9 cellular contexts compared by ENCODE assay signal in the genomic region with DNA sequence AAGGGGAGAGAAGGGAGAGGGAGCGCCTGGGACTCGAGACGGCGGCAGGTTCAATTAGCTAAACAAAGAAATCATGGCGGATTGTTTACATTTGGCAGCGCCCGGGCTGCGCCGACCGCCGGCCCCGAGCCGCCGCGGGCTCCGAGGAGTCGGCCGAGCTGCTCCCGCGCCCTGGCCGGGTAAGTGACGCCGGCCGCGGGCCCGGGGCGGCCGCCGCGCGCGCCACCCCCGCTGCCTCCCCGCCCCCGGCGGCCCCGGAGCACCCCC.
DNase-seq lines count a peak whose midpoint lies in the region; ATAC-seq, FAIRE-seq and TF ChIP-seq lines count a peak whose summit lies in the region.
"Had no signal": no experiment of that assay in that cellular context is flagged by ENCODE, and none has a peak within 500 bp of the region (broad histone marks: within the 10 kb centered on the region; RNA-seq: fewer than 3 reads in every experiment).

No MANE protein-coding gene starts in this region.

- no peak overlapping the region for H2AK5ac ChIP-seq in H1 (ENCODE audit: low read depth, low read length)

- H3K56ac ChIP-seq in H1 (replicated peaks; ENCODE audit: insufficient read length, low read depth, low read length): no peak overlapping the region

- no peak for TF ChIP-seq EP300 in H1 (IDR thresholded peaks at IDR 0.05; ENCODE audit: borderline replicate concordance in 1 of 2, low read depth in 2 of 2, low read length in 2 of 2)

- H3K14ac ChIP-seq in H1 (ENCODE audit: insufficient read length): no peak overlapping the region

- H3K27me3 ChIP-seq in H1 (replicated peaks in 1 of 4; ENCODE audit: control insufficient read depth in 3 of 4, extremely low read depth in 1 of 4, insufficient read depth in 3 of 4, low read length in 3 of 4): no peaks in the 10 kb centered on the region
- no peaks in the 10 kb centered on the region for H3K27me3 ChIP-seq in pancreas

- H2BK20ac ChIP-seq in H1 (ENCODE audit: low read length): no peak overlapping the region

- peaks cover 3% of the 10 kb centered on the region; the same call in 1 of the 2 replicates for H3K4me1 ChIP-seq in HEK293 (ENCODE audit: control insufficient read depth, insufficient read depth, low read length)
- H3K4me1 ChIP-seq in H1 (replicated peaks in 1 of 4; ENCODE audit: control insufficient read depth in 3 of 4, insufficient read depth in 4 of 4, low read length in 3 of 4): peaks cover 0 to 11% (median 4%) of the 10 kb centered on the region in 4 experiments; a peak in 4 of 7 replicates
- H3K4me1 ChIP-seq in pancreas: peaks cover 0 to 6% (median 0%) of the 10 kb centered on the region in 3 donors

- no peak for TF ChIP-seq CTCF in HEK293 (tag by site-specific recombination; IDR thresholded peaks at IDR 0.05)
- no peak for TF ChIP-seq CTCF in H1 (IDR thresholded peaks at IDR 0.05; ENCODE audit: control extremely low read depth in 1 of 3, insufficient read depth in 1 of 3, low read depth in 1 of 3, low read length in 3 of 3)
- no peak for TF ChIP-seq CTCF in pancreas (IDR thresholded peaks at IDR 0.05)

- H3K18ac ChIP-seq in H1 (ENCODE audit: extremely low read depth, low read length): no peak overlapping the region

- no peak overlapping the region for H2BK120ac ChIP-seq in H1 (replicated peaks; ENCODE audit: low read depth, low read length)

- DNase-seq in DMS79 (lab: John Stamatoyannopoulos, UW) (peak; percentile 42), NCI-H774 (lab: John Stamatoyannopoulos, UW) (peak; percentile 40), H1 (ENCODE audit: low read depth in 1 of 2, low spot score in 2 of 2) (peak; percentile 38 to 66), pancreas (peak in 3 of 6 donors; percentile 8 to 62 (median 12))
- no peak for DNase-seq in stimulated activated CD4-positive, alpha-beta T cell treated with anti-CD3 and anti-CD28 coated beads, Interleukin-2, amount 100 ng/mL, for 48 hours

- no peaks in the 10 kb centered on the region for H3K36me3 ChIP-seq in HEK293 (ENCODE audit: control insufficient read depth in 2 of 2, insufficient read depth in 1 of 2, low read length in 2 of 2)
- no peaks in the 10 kb centered on the region for H3K36me3 ChIP-seq in H1 (ENCODE audit: control insufficient read depth in 2 of 4, insufficient read depth in 4 of 4, low read length in 3 of 4)
- H3K36me3 ChIP-seq in pancreas: no peaks in the 10 kb centered on the region
- H3K36me3 ChIP-seq: neutrophil had no signal

- ATAC-seq in pancreas (peak; percentile 40 to 72 (median 63)), HG03280 (IDR thresholded peaks at IDR 0.05; ENCODE audit: unreplicated experiment) (no peak), GM18858 (IDR thresholded peaks at IDR 0.05; ENCODE audit: unreplicated experiment) (no peak)

- no peak for TF ChIP-seq RAD21 in H1 (IDR thresholded peaks at IDR 0.05 in 1 of 2, conservative IDR thresholded peaks at IDR 0.05 in 1 of 2; ENCODE audit: low read depth in 2 of 2, low read length in 2 of 2)

- no CpG with 5 or more reads among the region's 37 CpGs for WGBS in H1 (ENCODE audit: extremely low coverage in 1 of 2, insufficient coverage in 1 of 2, insufficient read length in 1 of 2, insufficient replicate concordance in 2 of 2, low coverage in 1 of 2, low lambda C conversion rate in 2 of 2, missing lambda C conversion rate in 1 of 2), 2 experiments
- 1 to 3% methylated on average over 19 to 37 of the region's 37 CpGs for WGBS in pancreas, 2 donors

- no peak overlapping the region for H3K4ac ChIP-seq in H1 (replicated peaks; ENCODE audit: insufficient read length, low read depth, low read length)

- no peak overlapping the region for H3K23ac ChIP-seq in H1 (ENCODE audit: insufficient read length)

- peak overlapping the region; percentile 90 for H2BK5ac ChIP-seq in H1 (ENCODE audit: low read depth, low read length)

- peak overlapping the region; percentile 88 to 94 (median 92) for H3K9ac ChIP-seq in H1 (replicated peaks in 1 of 4; ENCODE audit: extremely low read depth in 1 of 4, low read depth in 3 of 4, low read length in 3 of 4)

- no peak for FAIRE-seq in H1 (lab: Jason Lieb, UNC)
- no peak for FAIRE-seq in pancreas (lab: Jason Lieb, UNC)

- intact Hi-C loops in pancreas (cut with DNase I): no loop called here

- H3K79me1 ChIP-seq in H1 (ENCODE audit: low read depth, low read length): no peaks in the 10 kb centered on the region

- CTCF ChIA-PET in HEK293 (lab: Yijun Ruan, JAX): no interaction called here
- CTCF ChIA-PET in H1 (lab: Charles Lee; ENCODE audit: partially characterized antibody): interaction anchor here (0.7 to 1.7 kb wide), 2 partner anchors 20 to 108 kb away, joined by 3 to 4 read pairs; no protein-coding TSS in a partner anchor

- H2AFZ ChIP-seq in H1 (ENCODE audit: low read length): no peak overlapping the region

- H4K20me1 ChIP-seq in H1 (replicated peaks in 1 of 2; ENCODE audit: control insufficient read depth in 1 of 2, insufficient read depth in 2 of 2, low read length in 2 of 2): no peaks in the 10 kb centered on the region

- peak overlapping the region; percentile 81 to 94 for H3K4me2 ChIP-seq in H1 (ENCODE audit: insufficient read depth in 1 of 2, low read depth in 2 of 2, low read length in 2 of 2)

- no peak overlapping the region for H4K91ac ChIP-seq in H1 (replicated peaks; ENCODE audit: insufficient read length, low read length)

- H3K23me2 ChIP-seq in H1 (ENCODE audit: low read depth, low read length): peaks cover 8% of the 10 kb centered on the region

- H3K27ac ChIP-seq in HEK293 (ENCODE audit: extremely low read depth, low read depth, low read length) (peak overlapping the region; percentile 59; the same call in 1 of the 2 replicates), H1 (ENCODE audit: low read depth, low read length) (peak overlapping the region; percentile 88), pancreas (no peak overlapping the region)
- H3K27ac ChIP-seq: neutrophil had no signal

- H3K9me3 ChIP-seq in HEK293 (ENCODE audit: control insufficient read depth, insufficient read depth, low read depth, low read length): no peaks in the 10 kb centered on the region
- no peaks in the 10 kb centered on the region for H3K9me3 ChIP-seq in H1 (ENCODE audit: insufficient read depth in 2 of 2, low read depth in 1 of 2, low read length in 1 of 2)
- H3K9me3 ChIP-seq in pancreas: no peaks in the 10 kb centered on the region
- H3K9me3 ChIP-seq: neutrophil had no signal

- H4K8ac ChIP-seq in H1 (ENCODE audit: extremely low read depth, insufficient read depth, low read length): peak overlapping the region; percentile 94; the same call in 1 of the 2 replicates

- H3K79me2 ChIP-seq in H1 (ENCODE audit: control insufficient read depth in 1 of 2, insufficient read depth in 2 of 2, low read length in 2 of 2): peaks cover 0 to 2% of the 10 kb centered on the region in 2 experiments; a peak in 1 of 4 replicates

- H4K5ac ChIP-seq in H1 (ENCODE audit: insufficient read length, low read depth, low read length): no peak overlapping the region

- H3K4me3 ChIP-seq in HEK293 (ENCODE audit: low read depth, low read length) (peak overlapping the region; percentile 45), H1 (ENCODE audit: extremely low read depth in 1 of 4, insufficient read depth in 2 of 4, low read depth in 3 of 4, low read length in 4 of 4) (peak overlapping the region; percentile 75 to 99 (median 78)), pancreas (peak overlapping the region; percentile 12 to 52 (median 26))

- H2BK12ac ChIP-seq in H1 (ENCODE audit: low read depth, low read length): no peak overlapping the region; the same call in 1 of the 2 replicates

- POLR2A ChIA-PET in HEK293 (lab: Yijun Ruan, JAX) (interaction anchor here (0.5 to 0.8 kb wide), 3 partner anchors 20 to 365 kb away, joined by 3 to 5 read pairs (median 3); no protein-coding TSS in a partner anchor), H1 (lab: Charles Lee; ENCODE audit: partially characterized antibody) (interaction anchor here (0.6 to 1.7 kb wide), 5 partner anchors 12 to 352 kb away, joined by 3 to 8 read pairs (median 4); no protein-coding TSS in a partner anchor)

- TF ChIP-seq POLR2A in H1 (IDR thresholded peaks at IDR 0.05; ENCODE audit: control extremely low read depth in 1 of 2, low read depth in 2 of 2, low read length in 2 of 2): no peak; a peak in 1 of 3 replicates

- no peak overlapping the region for H2BK15ac ChIP-seq in H1 (ENCODE audit: low read length)

TF ChIP-seq in HEK293, 187 proteins besides CTCF, POLR2A, EP300 and RAD21:
- TF ChIP-seq ZNF23 (tag by site-specific recombination; IDR thresholded peaks at IDR 0.05; ENCODE audit: borderline replicate concordance): no peak
- TF ChIP-seq TCF7L2 (IDR thresholded peaks at IDR 0.05; ENCODE audit: borderline replicate concordance, low read depth, low read length): 0 out of 2 replicates have a peak, but pooled peaks have one; percentile 40
TF ChIP-seq in HEK293: peak in this region for 1.

TF ChIP-seq in H1, 55 proteins besides CTCF, POLR2A, EP300 and RAD21:
- peak; percentile 3; the same call in 1 of the 2 replicates for TF ChIP-seq PHF8 (conservative IDR thresholded peaks at IDR 0.05; ENCODE audit: low read depth, low read length)
- TF ChIP-seq YY1 (IDR thresholded peaks at IDR 0.05; ENCODE audit: low read depth, low read length): peak; percentile 84; the same call in 1 of the 2 replicates
- TF ChIP-seq E2F6 (IDR thresholded peaks at IDR 0.05): no peak
- no peak; the same call in 1 of the 2 replicates for TF ChIP-seq TBP (IDR thresholded peaks at IDR 0.05; ENCODE audit: low read depth, low read length)
- no peak for TF ChIP-seq NANOG (IDR thresholded peaks at IDR 0.05; ENCODE audit: insufficient read depth, low read depth, low read length, poor library complexity, severe bottlenecking)
- TF ChIP-seq SIRT6 (IDR thresholded peaks at IDR 0.05; ENCODE audit: low read length): no peak
- no peak for TF ChIP-seq CHD2 (IDR thresholded peaks at IDR 0.05; ENCODE audit: low read length)
- TF ChIP-seq, protein P1, sequence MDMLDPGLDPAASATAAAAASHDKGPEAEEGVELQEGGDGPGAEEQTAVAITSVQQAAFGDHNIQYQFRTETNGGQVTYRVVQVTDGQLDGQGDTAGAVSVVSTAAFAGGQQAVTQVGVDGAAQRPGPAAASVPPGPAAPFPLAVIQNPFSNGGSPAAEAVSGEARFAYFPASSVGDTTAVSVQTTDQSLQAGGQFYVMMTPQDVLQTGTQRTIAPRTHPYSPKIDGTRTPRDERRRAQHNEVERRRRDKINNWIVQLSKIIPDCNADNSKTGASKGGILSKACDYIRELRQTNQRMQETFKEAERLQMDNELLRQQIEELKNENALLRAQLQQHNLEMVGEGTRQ (IDR thresholded peaks at IDR 0.05; ENCODE audit: low read length): no peak
- TF ChIP-seq RBBP5 (IDR thresholded peaks at IDR 0.05; ENCODE audit: borderline replicate concordance, low read depth, low read length): peak; percentile 96
TF ChIP-seq in H1: peak in this region for 3.

Comparison
In these comparisons a context has a peak if more than half of its experiments do, and no peak if none do; other contexts are left out.
1. DNase-seq: peak in DMS79 (single experiment), NCI-H774 (single experiment) and H1 (2 of 2); none in stimulated activated CD4-positive, alpha-beta T cell treated with anti-CD3 and anti-CD28 coated beads, Interleukin-2, amount 100 ng/mL, for 48 hours (0 of 2).
2. H3K27ac ChIP-seq: peak in HEK293 (single experiment) and H1 (single experiment); none in pancreas (0 of 4).
3. H3K4me3 ChIP-seq: peak in every context shown above with its lines; median percentile 78 in H1; 45 in HEK293; 26 in pancreas.
4. ATAC-seq: peak in pancreas (4 of 4); none in HG03280 (single experiment) and GM18858 (single experiment).